In genomic region chr6:35178012-35178411, GRCh38 we compare ENCODE assay signal across 27 cellular contexts. TPM values are rescaled to one million over a fixed set of nuclear protein-coding genes. Genes with fewer than 3 reads are reported as not detected.
"Had no signal": no experiment of that assay in that cellular context is flagged by ENCODE, and none has a peak within 500 bp of the region (broad histone marks: within the 10 kb centered on the region; RNA-seq: fewer than 3 reads in every experiment).

No MANE protein-coding gene starts in this region.

- H3K9me3 Mint-ChIP-seq: activated T-cell treated with anti-CD3 and anti-CD28 coated beads, Interleukin-2, amount 50 U/mL, for 24 hours; activated T-helper 2 cell treated with anti-CD3 and anti-CD28 coated beads, Interferon-gamma antibody, Interleukin-2, Interleukin-4, amounts not matched to agents 10 μg/mL and 5 μg/mL and 100 μg/mL, durations not matched to agents 14 hours and 24 hours and 36 hours; central memory CD8-positive, alpha-beta T cell; natural killer cell had no signal

- H3K4me1 Mint-ChIP-seq: natural killer cell had no signal

- H3K4me3 Mint-ChIP-seq: activated CD8-positive, alpha-beta T cell treated with anti-CD3 and anti-CD28 coated beads, Interleukin-2, amount 10 ng/mL, durations not matched to agents 7 days and 5 days; activated naive CD8-positive, alpha-beta T cell; activated T-cell treated with anti-CD3 and anti-CD28 coated beads, Interleukin-2, amount 50 U/mL, for 24 hours; central memory CD8-positive, alpha-beta T cell; natural killer cell had no signal

- H3K4me1 ChIP-seq: pancreas had no signal

- H3K4me3 ChIP-seq: adrenal gland, breast epithelium, dorsolateral prefrontal cortex, esophagus squamous epithelium, gastroesophageal sphincter, pancreas, psoas muscle had no signal

- H3K9me3 ChIP-seq: adrenal gland, breast epithelium, esophagus squamous epithelium, gastroesophageal sphincter, neutrophil, pancreas, psoas muscle had no signal

- H3K27me3 ChIP-seq: adrenal gland, breast epithelium, esophagus squamous epithelium, gastroesophageal sphincter, pancreas had no signal

- H3K27ac ChIP-seq: adrenal gland, breast epithelium, dorsolateral prefrontal cortex, esophagus squamous epithelium, gastroesophageal sphincter, neutrophil, pancreas, psoas muscle had no signal

- ATAC-seq: activated CD8-positive, alpha-beta T cell treated with anti-CD3 and anti-CD28 coated beads, Interleukin-2, amount 10 ng/mL, durations not matched to agents 7 days and 5 days; gastroesophageal sphincter; left cardiac atrium; natural killer cell; pancreas; psoas muscle; right cardiac atrium had no signal

- H3K36me3 Mint-ChIP-seq: natural killer cell had no signal

- H3K36me3 ChIP-seq: adrenal gland, breast epithelium, esophagus squamous epithelium, gastroesophageal sphincter, neutrophil, pancreas had no signal

- H3K27ac Mint-ChIP-seq: activated CD8-positive, alpha-beta T cell treated with anti-CD3 and anti-CD28 coated beads, Interleukin-2, amount 10 ng/mL, durations not matched to agents 7 days and 5 days; activated naive CD8-positive, alpha-beta T cell; activated T-cell treated with anti-CD3 and anti-CD28 coated beads, Interleukin-2, amount 50 U/mL, for 24 hours; activated T-helper 2 cell treated with anti-CD3 and anti-CD28 coated beads, Interferon-gamma antibody, Interleukin-2, Interleukin-4, amounts not matched to agents 10 μg/mL and 5 μg/mL and 100 μg/mL, durations not matched to agents 14 hours and 24 hours and 36 hours; natural killer cell had no signal

- DNase-seq: activated CD4-positive, alpha-beta T cell treated with anti-CD3 and anti-CD28 coated beads for 1 hour; activated CD4-positive, alpha-beta T cell treated with anti-CD3 and anti-CD28 coated beads, Interleukin-2, amount 50 U/mL, for 1 hour; activated CD8-positive, alpha-beta memory T cell treated with anti-CD3 and anti-CD28 coated beads, Interleukin-2, amount 50 U/mL, for 4 hours; activated CD8-positive, alpha-beta T cell treated with anti-CD3 and anti-CD28 coated beads, Interleukin-2, amount 10 ng/mL, durations not matched to agents 7 days and 5 days; activated naive CD4-positive, alpha-beta T cell; activated T-cell treated with anti-CD3 and anti-CD28 coated beads, Interleukin-2, amount 50 U/mL, for 24 hours; adrenal gland; dorsolateral prefrontal cortex; esophagus squamous epithelium; head of caudate nucleus; hypothalamus; left cardiac atrium; natural killer cell; pancreas; psoas muscle; right cardiac atrium; stimulated activated CD4-positive, alpha-beta T cell treated with anti-CD3 and anti-CD28 coated beads, Interleukin-4, amount 100 ng/mL, for 24 hours; stimulated activated naive CD4-positive, alpha-beta T cell treated with Interleukin-2 at 50 U/mL for 16 hours; T-helper 9 cell had no signal

RNA-seq across cellular contexts. Expression of gene SCUBE3, which starts 35.7 kb away (rescaled TPM):
- total RNA-seq: activated T-helper 2 cell treated with anti-CD3 and anti-CD28 coated beads, Interferon-gamma antibody, Interleukin-2, Interleukin-4, amounts not matched to agents 10 μg/mL and 5 μg/mL and 100 μg/mL, durations not matched to agents 14 hours and 24 hours and 36 hours; T-helper 1 cell treated with Interleukin-12 subunit alpha and Interleukin-12 subunit beta and Interleukin-4 antibody, amounts not matched to agents 30 ng/mL and 1 ng/mL, for 36 hours had no signal

RNA-seq across cellular contexts. Expression of gene TCP11, which starts 36.9 kb away (rescaled TPM):
- total RNA-seq: activated CD8-positive, alpha-beta T cell treated with anti-CD3 and anti-CD28 coated beads, Interleukin-2, amount 10 ng/mL, durations not matched to agents 7 days and 5 days; activated T-helper 2 cell treated with anti-CD3 and anti-CD28 coated beads, Interferon-gamma antibody, Interleukin-2, Interleukin-4, amounts not matched to agents 10 μg/mL and 5 μg/mL and 100 μg/mL, durations not matched to agents 14 hours and 24 hours and 36 hours; left cardiac atrium; mesenteric fat pad; natural killer cell; psoas muscle; right cardiac atrium; T-helper 1 cell treated with Interleukin-12 subunit alpha and Interleukin-12 subunit beta and Interleukin-4 antibody, amounts not matched to agents 30 ng/mL and 1 ng/mL, for 36 hours had no signal
